Comparison of ENCODE assay signal across 8 cellular contexts in genomic region chr1:230797376-230798186, GRCh38. TPM values are rescaled to one million over a fixed set of nuclear protein-coding genes. Genes with fewer than 3 reads are reported as not detected.
DNase-seq lines count a peak whose midpoint lies in the region; ATAC-seq lines count a peak whose summit lies in the region.

No MANE protein-coding gene starts in this region.

- H3K4me3 ChIP-seq in SJSA1 = no peak overlapping the region

- no peak overlapping the region for H3K27ac Mint-ChIP-seq in activated naive CD8-positive, alpha-beta T cell treated with anti-CD3 and anti-CD28 coated beads for 36 hours

- DNase-seq in Caki2 (ENCODE audit: low read depth) (peak; percentile 46), HS-27A (ENCODE audit: low read depth) (peak; percentile 30), SJSA1 (ENCODE audit: low read depth in 1 of 2, low spot score in 2 of 2) (peak; percentile 54 to 72), fibroblast of peridontal ligament (ENCODE audit: extremely low read depth) (peak; percentile 84), non-pigmented ciliary epithelial cell (ENCODE audit: low read depth) (peak; percentile 23), GF-D8 (lab: John Stamatoyannopoulos, UW) (no peak)
- DNase-seq in activated naive CD8-positive, alpha-beta T cell treated with anti-CD3 and anti-CD28 coated beads for 36 hours = no peak

- H3K4me3 Mint-ChIP-seq in activated naive CD8-positive, alpha-beta T cell treated with anti-CD3 and anti-CD28 coated beads for 36 hours = no peak overlapping the region

- ATAC-seq in GM19455 (IDR thresholded peaks at IDR 0.05; ENCODE audit: unreplicated experiment) = no peak

- H3K4me1 ChIP-seq in SJSA1 (replicated peaks) = no peaks in the 10 kb centered on the region

- no peaks in the 10 kb centered on the region for H3K36me3 Mint-ChIP-seq in activated naive CD8-positive, alpha-beta T cell treated with anti-CD3 and anti-CD28 coated beads for 36 hours

- H3K27me3 Mint-ChIP-seq in activated naive CD8-positive, alpha-beta T cell treated with anti-CD3 and anti-CD28 coated beads for 36 hours = peaks cover 19% of the 10 kb centered on the region

- in situ Hi-C loops in Caki2 (cut with HindIII; ENCODE audit: low pct_unique_long_range_greater_than_20kb, low sequenced_read_pairs) = no loop called here

- H3K9me3 ChIP-seq in SJSA1 (replicated peaks) = no peaks in the 10 kb centered on the region

- no peaks in the 10 kb centered on the region for H3K4me1 Mint-ChIP-seq in activated naive CD8-positive, alpha-beta T cell treated with anti-CD3 and anti-CD28 coated beads for 36 hours

- H3K27ac ChIP-seq in SJSA1 = no peak overlapping the region

- no peaks in the 10 kb centered on the region for H3K36me3 ChIP-seq in SJSA1

- no peaks in the 10 kb centered on the region for H3K9me3 Mint-ChIP-seq in activated naive CD8-positive, alpha-beta T cell treated with anti-CD3 and anti-CD28 coated beads for 36 hours

- H3K27me3 ChIP-seq in SJSA1 (replicated peaks) = no peaks in the 10 kb centered on the region

RNA-seq across cellular contexts. Expression of gene CAPN9, which starts 50.4 kb away (rescaled TPM):
- not detected in 2 replicates for total RNA-seq in Caki2 (2014; rRNA removed; shearing (Covaris generic); ENCODE audit: low replicate concordance)
- not detected in 2 replicates for total RNA-seq in SJSA1 (2014; rRNA removed; shearing (Covaris generic))
- total RNA-seq in activated naive CD8-positive, alpha-beta T cell treated with anti-CD3 and anti-CD28 coated beads for 36 hours = not detected

Comparison
In these comparisons a context has a peak if more than half of its experiments do, and no peak if none do; other contexts are left out.
1. DNase-seq: peak in Caki2 (single experiment), HS-27A (single experiment), SJSA1 (2 of 2), fibroblast of peridontal ligament (single experiment) and non-pigmented ciliary epithelial cell (single experiment); none in activated naive CD8-positive, alpha-beta T cell treated with anti-CD3 and anti-CD28 coated beads for 36 hours (single experiment) and GF-D8 (single experiment).